In the genomic region with DNA sequence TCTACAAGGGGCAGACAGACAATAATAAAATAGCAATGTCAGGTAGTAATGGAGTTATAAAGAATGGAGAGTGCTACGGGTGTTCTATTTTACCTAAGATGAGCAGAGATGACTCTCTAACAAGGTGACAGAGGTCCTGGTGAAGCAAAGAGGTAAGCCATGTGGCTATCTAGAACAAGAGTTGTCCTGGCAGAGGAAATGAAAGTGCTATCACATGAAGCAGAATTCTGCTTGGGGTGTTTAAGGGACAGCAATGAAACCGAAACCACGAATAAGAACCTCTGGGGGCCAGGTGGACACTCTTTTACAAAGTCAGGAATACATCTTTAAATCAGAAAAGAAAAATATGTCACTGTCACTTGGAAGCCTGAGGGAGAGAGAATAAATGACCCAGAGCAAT, we compare ENCODE assay signal across 16 cellular contexts. TPM values are rescaled to one million over a fixed set of nuclear protein-coding genes. Genes with fewer than 3 reads are reported as not detected.
A peak's percentile ranks its signal among the peaks of the same experiment; 100 is the strongest.
DNase-seq lines count a peak whose midpoint lies in the region; ATAC-seq and TF ChIP-seq lines count a peak whose summit lies in the region.
"Had no signal": no experiment of that assay in that cellular context is flagged by ENCODE, and none has a peak within 500 bp of the region (broad histone marks: within the 10 kb centered on the region; RNA-seq: fewer than 3 reads in every experiment).

No MANE protein-coding gene starts in this region.

- no peaks in the 10 kb centered on the region for H3K36me3 ChIP-seq in body of pancreas (replicated peaks in 1 of 2; ENCODE audit: insufficient read depth in 1 of 2, low read depth in 2 of 2)
- H3K36me3 ChIP-seq in thyroid gland: no peaks in the 10 kb centered on the region

- no peak for TF ChIP-seq POLR2A in body of pancreas (IDR thresholded peaks at IDR 0.05)
- no peak for TF ChIP-seq POLR2A in thyroid gland (IDR thresholded peaks at IDR 0.05)

- intact Hi-C loops in body of pancreas (cut with DNase I): no loop called here
- intact Hi-C loops in thyroid gland (cut with DNase I): no loop called here

- no peaks in the 10 kb centered on the region for H3K27me3 ChIP-seq in body of pancreas
- H3K27me3 ChIP-seq in thyroid gland: no peaks in the 10 kb centered on the region

- H3K4me3 ChIP-seq in body of pancreas: no peak overlapping the region
- no peak overlapping the region for H3K4me3 ChIP-seq in thyroid gland (replicated peaks in 1 of 3)
- H3K4me3 ChIP-seq: A549 had no signal

- DNase-seq in RPMI7951 (ENCODE audit: low read depth): peak; percentile 16
- DNase-seq in stimulated activated CD4-positive, alpha-beta T cell treated with anti-CD3 and anti-CD28 coated beads, Interleukin-4, amount 100 ng/mL, for 24 hours: no peak
- DNase-seq in body of pancreas: no peak
- DNase-seq in thyroid gland: no peak
- DNase-seq: DMS53, KBM-7, NCI-H1105, NCI-H187, NCI-H446, NCI-H748 treated with DMSO at 0.1 percent for 48 hours, SHP77 had no signal

- no peak for TF ChIP-seq CTCF in body of pancreas (IDR thresholded peaks at IDR 0.05)
- no peak for TF ChIP-seq CTCF in thyroid gland (IDR thresholded peaks at IDR 0.05)

- H3K4me1 ChIP-seq in body of pancreas (peaks cover 26% of the 10 kb centered on the region), thyroid gland (no peaks in the 10 kb centered on the region)
- H3K4me1 ChIP-seq: A549 had no signal

- 75 to 82% methylated on average over 3 of the region's 3 CpGs for WGBS in body of pancreas, 2 donors
- 87 to 91% methylated on average over 3 of the region's 3 CpGs for WGBS in thyroid gland, 2 donors

- H3K27ac ChIP-seq in body of pancreas (no peak overlapping the region), thyroid gland (no peak overlapping the region)
- H3K27ac ChIP-seq: A549 had no signal

- H3K9me3 ChIP-seq in body of pancreas: no peaks in the 10 kb centered on the region
- H3K9me3 ChIP-seq in thyroid gland: no peaks in the 10 kb centered on the region
- H3K9me3 ChIP-seq: A549 had no signal

- ATAC-seq in GM18520 (IDR thresholded peaks at IDR 0.05; ENCODE audit: unreplicated experiment): peak; percentile 47
- peak; percentile 54 for ATAC-seq in GM19452 (IDR thresholded peaks at IDR 0.05; ENCODE audit: unreplicated experiment)
- peak; percentile 50 for ATAC-seq in HG03175 (IDR thresholded peaks at IDR 0.05; ENCODE audit: unreplicated experiment)
- no peak for ATAC-seq in body of pancreas
- no peak for ATAC-seq in GM21529 (IDR thresholded peaks at IDR 0.05; ENCODE audit: unreplicated experiment)
- ATAC-seq: A549 had no signal

RNA-seq across cellular contexts. Expression of a gene that starts 37.9 kb away (rescaled TPM):
- 5.3 and 5.4 TPM in 2 replicates for total RNA-seq in RPMI7951 (2014; rRNA removed; shearing (Covaris generic))
- total RNA-seq in body of pancreas (1 to 10 TPM; 6.9 to 9.3 TPM), thyroid gland (10 to 100 TPM in 3 of 4 donors, 1 to 10 TPM in 1; 9.8 to 13.5 (median 13.1) TPM)

Comparison
In these comparisons a context has a peak if more than half of its experiments do, and no peak if none do; other contexts are left out.
1. ATAC-seq: peak in GM18520 (single experiment), GM19452 (single experiment) and HG03175 (single experiment); none in body of pancreas (single experiment) and GM21529 (single experiment).